ENCODE assay signal across 25 cellular contexts in genomic region chr6:117469356-117469755, GRCh38. TPM values are rescaled to one million over a fixed set of nuclear protein-coding genes. Genes with fewer than 3 reads are reported as not detected.
DNase-seq lines count a peak whose midpoint lies in the region; TF ChIP-seq lines count a peak whose summit lies in the region.
"Had no signal": no experiment of that assay in that cellular context is flagged by ENCODE, and none has a peak within 500 bp of the region (broad histone marks: within the 10 kb centered on the region; RNA-seq: fewer than 3 reads in every experiment).

No MANE protein-coding gene starts in this region.

- 67 to 69% methylated on average over 4 of the region's 4 CpGs for WGBS in thyroid gland, 2 donors

- DNase-seq in CD8-positive, alpha-beta memory T cell = no peak
- peak; percentile 42 to 55 (median 53) for DNase-seq in immature natural killer cell
- DNase-seq in putamen (ENCODE audit: low spot score) = no peak
- no peak for DNase-seq in NAMALWA (ENCODE audit: low spot score)
- DNase-seq in thyroid gland = no peak
- DNase-seq: ACHN; activated CD4-positive, alpha-beta T cell treated with anti-CD3 and anti-CD28 coated beads for 36 hours; activated naive CD4-positive, alpha-beta T cell; activated T-cell treated with anti-CD3 and anti-CD28 coated beads, Interleukin-2, amount 50 U/mL, for 48 hours; C1 segment of cervical spinal cord; cortex of kidney; hippocampal formation; left lung; naive B cell; NCI-H69; PC-9; SHP77; stimulated activated CD4-positive, alpha-beta T cell treated with anti-CD3 and anti-CD28 coated beads, Interleukin-1b, Interleukin-23, amount 100 ng/mL, for 48 hours; T-cell had no signal

- H3K9ac ChIP-seq in Loucy (ENCODE audit: low read depth, low read length, poor library complexity, severe bottlenecking) (no peak overlapping the region), OCI-LY3 (ENCODE audit: low read length) (no peak overlapping the region)

- no peaks in the 10 kb centered on the region for H3K9me2 ChIP-seq in Loucy (replicated peaks; ENCODE audit: low read depth, low read length)

- TF ChIP-seq POLR2A in thyroid gland (IDR thresholded peaks at IDR 0.05) = no peak

- no peaks in the 10 kb centered on the region for H3K36me3 Mint-ChIP-seq in CD8-positive, alpha-beta memory T cell
- no peaks in the 10 kb centered on the region for H3K36me3 Mint-ChIP-seq in immature natural killer cell
- H3K36me3 Mint-ChIP-seq: naive B cell, T-cell had no signal

- H3K9me3 ChIP-seq in CD8-positive, alpha-beta memory T cell (ENCODE audit: low read length) = no peaks in the 10 kb centered on the region
- no peaks in the 10 kb centered on the region for H3K9me3 ChIP-seq in Loucy (ENCODE audit: insufficient read depth, low read depth, low read length)
- H3K9me3 ChIP-seq in OCI-LY3 (ENCODE audit: insufficient read depth, low read length) = no peaks in the 10 kb centered on the region
- H3K9me3 ChIP-seq in thyroid gland = no peaks in the 10 kb centered on the region
- H3K9me3 ChIP-seq: gastroesophageal sphincter, left lung had no signal

- H3K27ac ChIP-seq in CD8-positive, alpha-beta memory T cell (ENCODE audit: low read depth, low read length) = no peak overlapping the region
- no peak overlapping the region for H3K27ac ChIP-seq in OCI-LY3 (ENCODE audit: low read length)
- H3K27ac ChIP-seq in thyroid gland = no peak overlapping the region
- H3K27ac ChIP-seq: gastroesophageal sphincter, left lung, PC-9, skin epidermis had no signal

- H3F3A ChIP-seq in Loucy (ENCODE audit: low read depth) = no peaks in the 10 kb centered on the region

- H3K9me3 Mint-ChIP-seq in CD8-positive, alpha-beta memory T cell = no peaks in the 10 kb centered on the region
- H3K9me3 Mint-ChIP-seq in immature natural killer cell = no peaks in the 10 kb centered on the region
- H3K9me3 Mint-ChIP-seq: naive B cell, T-cell had no signal

- H3K4me3 Mint-ChIP-seq in CD8-positive, alpha-beta memory T cell = peak overlapping the region in 1 of 7 donors; percentile 41
- H3K4me3 Mint-ChIP-seq in immature natural killer cell = peak overlapping the region; percentile 25 to 67 (median 36)
- H3K4me3 Mint-ChIP-seq: activated CD4-positive, alpha-beta T cell treated with anti-CD3 and anti-CD28 coated beads for 36 hours; naive B cell; T-cell had no signal

- H3K27me3 ChIP-seq in CD8-positive, alpha-beta memory T cell (ENCODE audit: insufficient read depth, low read length, poor library complexity, severe bottlenecking) = peaks cover 4% of the 10 kb centered on the region
- H3K27me3 ChIP-seq in Loucy (ENCODE audit: insufficient read depth, low read length, poor library complexity, severe bottlenecking) (no peaks in the 10 kb centered on the region), OCI-LY3 (ENCODE audit: low read depth, low read length) (no peaks in the 10 kb centered on the region), thyroid gland (no peaks in the 10 kb centered on the region)
- H3K27me3 ChIP-seq: gastroesophageal sphincter, left lung had no signal

- POLR2A ChIA-PET in CD8-positive, alpha-beta memory T cell (lab: Charles Lee) = no interaction called here

- no peaks in the 10 kb centered on the region for H3K4me1 ChIP-seq in CD8-positive, alpha-beta memory T cell (ENCODE audit: insufficient read depth, low read length)
- H3K4me1 ChIP-seq in Loucy (ENCODE audit: insufficient read depth, low read length, poor library complexity, severe bottlenecking) (peaks cover 4% of the 10 kb centered on the region), OCI-LY3 (ENCODE audit: low read length) (peaks cover 7% of the 10 kb centered on the region), thyroid gland (no peaks in the 10 kb centered on the region)
- H3K4me1 ChIP-seq: gastroesophageal sphincter, left lung had no signal

- no peaks in the 10 kb centered on the region for H3K36me3 ChIP-seq in CD8-positive, alpha-beta memory T cell (ENCODE audit: insufficient read depth, low read length)
- H3K36me3 ChIP-seq in Loucy (ENCODE audit: insufficient read depth, low read length) (no peaks in the 10 kb centered on the region), OCI-LY3 (replicated peaks; ENCODE audit: low read depth, low read length) (no peaks in the 10 kb centered on the region), thyroid gland (no peaks in the 10 kb centered on the region)
- H3K36me3 ChIP-seq: gastroesophageal sphincter, left lung had no signal

- peaks cover 6 to 19% (median 12%) of the 10 kb centered on the region in 3 donors for H3K4me1 Mint-ChIP-seq in CD8-positive, alpha-beta memory T cell
- peaks cover 37 to 53% of the 10 kb centered on the region in 2 donors for H3K4me1 Mint-ChIP-seq in immature natural killer cell
- H3K4me1 Mint-ChIP-seq: naive B cell had no signal

- H3K79me2 ChIP-seq in Loucy (ENCODE audit: insufficient read depth, low read length) (no peaks in the 10 kb centered on the region), OCI-LY3 (ENCODE audit: low read length) (no peaks in the 10 kb centered on the region)

- CTCF ChIA-PET in CD8-positive, alpha-beta memory T cell (lab: Charles Lee) = interaction anchor here (1.3 kb wide), 1 partner anchor 20 kb away, joined by 3 read pairs; no protein-coding TSS in a partner anchor

- H3K27ac Mint-ChIP-seq in CD8-positive, alpha-beta memory T cell = peak overlapping the region in 5 of 8 donors; percentile 2 to 69 (median 18)
- H3K27ac Mint-ChIP-seq in immature natural killer cell = peak overlapping the region in 5 of 6 donors; percentile 4 to 83 (median 33)
- H3K27ac Mint-ChIP-seq: activated CD4-positive, alpha-beta T cell treated with anti-CD3 and anti-CD28 coated beads for 36 hours; naive B cell; T-cell had no signal

- H3K27me3 Mint-ChIP-seq in CD8-positive, alpha-beta memory T cell = peaks cover 8 to 32% of the 10 kb centered on the region in 2 donors
- H3K27me3 Mint-ChIP-seq in immature natural killer cell (ENCODE audit: low read depth in 3 of 3) = peaks cover 0 to 11% (median 9%) of the 10 kb centered on the region in 3 donors

- TF ChIP-seq CTCF in Loucy (conservative IDR thresholded peaks at IDR 0.05; ENCODE audit: low read length) (no peak), OCI-LY3 (IDR thresholded peaks at IDR 0.05; ENCODE audit: low read depth, low read length) (no peak), thyroid gland (IDR thresholded peaks at IDR 0.05) (no peak)

- H4K20me1 ChIP-seq in Loucy (ENCODE audit: insufficient read depth, low read length, poor library complexity, severe bottlenecking) = no peaks in the 10 kb centered on the region
- H4K20me1 ChIP-seq in OCI-LY3 (ENCODE audit: insufficient read depth, low read length) = no peaks in the 10 kb centered on the region

- no peak overlapping the region for H3K4me2 ChIP-seq in Loucy (ENCODE audit: low read depth, low read length, poor library complexity, severe bottlenecking)
- peak overlapping the region; percentile 28 for H3K4me2 ChIP-seq in OCI-LY3 (ENCODE audit: low read length)
- H3K4me2 ChIP-seq: PC-9 had no signal

- intact Hi-C loops in thyroid gland (cut with DNase I) = no loop called here

- H2AFZ ChIP-seq in Loucy (ENCODE audit: low read length) (peak overlapping the region; percentile 33), OCI-LY3 (ENCODE audit: low read depth, low read length) (peak overlapping the region; percentile 65; the same call in 1 of the 2 replicates)
- H2AFZ ChIP-seq: PC-9 had no signal

- no peak overlapping the region for H3K4me3 ChIP-seq in CD8-positive, alpha-beta memory T cell (ENCODE audit: low read length)
- no peak overlapping the region for H3K4me3 ChIP-seq in Loucy (ENCODE audit: low read length, poor library complexity, severe bottlenecking)
- H3K4me3 ChIP-seq in OCI-LY3 (ENCODE audit: low read length) = no peak overlapping the region
- no peak overlapping the region for H3K4me3 ChIP-seq in thyroid gland (replicated peaks in 1 of 3)
- H3K4me3 ChIP-seq: gastroesophageal sphincter, left lung, PC-9, skin epidermis had no signal

RNA-seq across cellular contexts. Expression of gene DCBLD1, which starts 13.1 kb away (rescaled TPM):
- total RNA-seq in CD8-positive, alpha-beta memory T cell = 1 to 10 TPM; 4.1 to 4.8 TPM
- 3.3 TPM for polyA plus RNA-seq in CD8-positive, alpha-beta memory T cell
- 1 to 10 TPM in 2 of 3 donors, under 1 TPM in 1; 0.37 to 5.2 (median 4.0) TPM for polyA plus RNA-seq in immature natural killer cell
- 10 to 100 TPM; 13.5 to 25.9 (median 21.2) TPM for total RNA-seq in thyroid gland

RNA-seq across cellular contexts. Expression of gene ROS1, which starts 43.6 kb away (rescaled TPM):
- total RNA-seq in CD8-positive, alpha-beta memory T cell = not detected
- not detected for polyA plus RNA-seq in CD8-positive, alpha-beta memory T cell
- polyA plus RNA-seq in immature natural killer cell = not detected
- total RNA-seq in thyroid gland = not detected
- total RNA-seq: activated CD4-positive, alpha-beta T cell treated with anti-CD3 and anti-CD28 coated beads for 36 hours; omental fat pad; PC-9; urinary bladder had no signal
- polyA plus RNA-seq: urinary bladder had no signal

Comparison
In these comparisons a context has a peak if more than half of its experiments do, and no peak if none do; other contexts are left out.
1. DNase-seq: peak in immature natural killer cell (3 of 3); none in CD8-positive, alpha-beta memory T cell (0 of 5), putamen (single experiment), NAMALWA (single experiment) and thyroid gland (0 of 2).